Comparison of ENCODE assay signal across 12 cellular contexts in the genomic region with DNA sequence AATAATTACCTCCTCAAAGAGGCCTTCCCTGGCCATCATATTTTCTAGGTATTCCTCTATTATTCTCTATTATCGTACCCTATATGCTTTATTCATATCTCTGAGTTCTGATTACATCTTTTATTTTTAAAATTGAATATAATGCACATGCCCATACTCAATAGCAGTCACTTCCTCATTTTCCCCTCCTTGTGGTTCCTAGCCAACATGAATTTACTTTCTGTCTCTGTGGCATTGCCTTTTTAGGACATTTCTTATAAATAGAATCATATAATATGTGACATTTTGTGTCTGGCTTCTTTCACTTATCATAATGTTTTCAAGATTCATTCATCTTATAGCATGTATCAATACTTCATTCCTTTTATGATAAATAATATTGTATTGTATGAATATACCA.
"Had no signal": no experiment of that assay in that cellular context is flagged by ENCODE, and none has a peak within 500 bp of the region (broad histone marks: within the 10 kb centered on the region; RNA-seq: fewer than 3 reads in every experiment).

No MANE protein-coding gene starts in this region.

- DNase-seq: activated CD4-positive, alpha-beta T cell treated with anti-CD3 and anti-CD28 coated beads for 36 hours; activated CD8-positive, alpha-beta T cell treated with anti-CD3 and anti-CD28 coated beads for 36 hours; activated naive CD4-positive, alpha-beta T cell treated with anti-CD3 and anti-CD28 coated beads, Interleukin-2, amount 50 U/mL, for 16 hours; caudate nucleus; colonic mucosa; foreskin melanocyte; heart left ventricle; naive thymus-derived CD4-positive, alpha-beta T cell; stimulated activated CD4-positive, alpha-beta T cell treated with anti-CD3 and anti-CD28 coated beads, Interleukin-15, amount 100 ng/mL, for 24 hours; stimulated activated CD4-positive, alpha-beta T cell treated with anti-CD3 and anti-CD28 coated beads, Interleukin-4, amount 100 ng/mL, for 4 hours; stomach; WERI-Rb-1 had no signal

- ATAC-seq: activated CD4-positive, alpha-beta T cell treated with anti-CD3 and anti-CD28 coated beads for 36 hours; activated CD8-positive, alpha-beta T cell treated with anti-CD3 and anti-CD28 coated beads for 36 hours; heart left ventricle; naive thymus-derived CD4-positive, alpha-beta T cell had no signal
